Comparison of ENCODE assay signal across 1 cellular context in the genomic region with DNA sequence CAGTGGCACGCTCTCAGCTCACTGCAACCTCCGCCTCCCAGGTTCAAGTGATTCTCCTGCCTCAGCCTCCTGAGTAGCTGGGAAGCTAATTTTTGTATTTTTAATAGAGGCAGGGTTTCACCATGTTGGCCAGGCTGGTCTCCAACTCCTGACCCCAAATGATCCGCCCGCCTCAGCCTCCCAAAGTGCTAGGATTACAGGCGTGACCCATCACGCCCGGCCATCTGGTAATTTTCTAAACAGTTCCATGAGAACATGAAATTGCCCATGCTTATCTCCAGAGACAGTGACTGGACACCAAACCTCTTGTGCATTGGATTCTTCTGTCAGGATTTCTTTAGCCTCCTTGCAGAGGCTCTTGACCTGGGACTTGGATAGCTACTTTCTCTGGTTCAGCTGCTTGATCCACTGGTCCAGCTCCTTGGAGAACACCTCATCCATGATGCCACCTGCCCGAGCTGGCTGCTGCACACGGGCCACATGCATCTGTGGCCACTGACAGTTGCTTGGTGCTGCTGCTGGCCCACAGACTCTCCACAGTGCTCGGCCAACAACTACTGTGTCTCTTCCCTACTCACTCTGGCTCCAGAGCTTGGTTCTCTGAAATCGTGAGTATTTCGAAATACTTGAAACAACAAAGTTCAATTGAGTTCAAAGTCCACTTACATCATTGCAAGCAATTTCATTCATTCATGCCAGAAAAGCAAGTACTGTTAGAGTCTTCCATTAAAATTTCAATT.
TF ChIP-seq lines count a peak whose summit lies in the region.

No MANE protein-coding gene starts in this region.

TF ChIP-seq in K562, 482 proteins besides CTCF, POLR2A, EP300 and RAD21 (continued from another document and continues in another):
- TF ChIP-seq, protein P1, sequence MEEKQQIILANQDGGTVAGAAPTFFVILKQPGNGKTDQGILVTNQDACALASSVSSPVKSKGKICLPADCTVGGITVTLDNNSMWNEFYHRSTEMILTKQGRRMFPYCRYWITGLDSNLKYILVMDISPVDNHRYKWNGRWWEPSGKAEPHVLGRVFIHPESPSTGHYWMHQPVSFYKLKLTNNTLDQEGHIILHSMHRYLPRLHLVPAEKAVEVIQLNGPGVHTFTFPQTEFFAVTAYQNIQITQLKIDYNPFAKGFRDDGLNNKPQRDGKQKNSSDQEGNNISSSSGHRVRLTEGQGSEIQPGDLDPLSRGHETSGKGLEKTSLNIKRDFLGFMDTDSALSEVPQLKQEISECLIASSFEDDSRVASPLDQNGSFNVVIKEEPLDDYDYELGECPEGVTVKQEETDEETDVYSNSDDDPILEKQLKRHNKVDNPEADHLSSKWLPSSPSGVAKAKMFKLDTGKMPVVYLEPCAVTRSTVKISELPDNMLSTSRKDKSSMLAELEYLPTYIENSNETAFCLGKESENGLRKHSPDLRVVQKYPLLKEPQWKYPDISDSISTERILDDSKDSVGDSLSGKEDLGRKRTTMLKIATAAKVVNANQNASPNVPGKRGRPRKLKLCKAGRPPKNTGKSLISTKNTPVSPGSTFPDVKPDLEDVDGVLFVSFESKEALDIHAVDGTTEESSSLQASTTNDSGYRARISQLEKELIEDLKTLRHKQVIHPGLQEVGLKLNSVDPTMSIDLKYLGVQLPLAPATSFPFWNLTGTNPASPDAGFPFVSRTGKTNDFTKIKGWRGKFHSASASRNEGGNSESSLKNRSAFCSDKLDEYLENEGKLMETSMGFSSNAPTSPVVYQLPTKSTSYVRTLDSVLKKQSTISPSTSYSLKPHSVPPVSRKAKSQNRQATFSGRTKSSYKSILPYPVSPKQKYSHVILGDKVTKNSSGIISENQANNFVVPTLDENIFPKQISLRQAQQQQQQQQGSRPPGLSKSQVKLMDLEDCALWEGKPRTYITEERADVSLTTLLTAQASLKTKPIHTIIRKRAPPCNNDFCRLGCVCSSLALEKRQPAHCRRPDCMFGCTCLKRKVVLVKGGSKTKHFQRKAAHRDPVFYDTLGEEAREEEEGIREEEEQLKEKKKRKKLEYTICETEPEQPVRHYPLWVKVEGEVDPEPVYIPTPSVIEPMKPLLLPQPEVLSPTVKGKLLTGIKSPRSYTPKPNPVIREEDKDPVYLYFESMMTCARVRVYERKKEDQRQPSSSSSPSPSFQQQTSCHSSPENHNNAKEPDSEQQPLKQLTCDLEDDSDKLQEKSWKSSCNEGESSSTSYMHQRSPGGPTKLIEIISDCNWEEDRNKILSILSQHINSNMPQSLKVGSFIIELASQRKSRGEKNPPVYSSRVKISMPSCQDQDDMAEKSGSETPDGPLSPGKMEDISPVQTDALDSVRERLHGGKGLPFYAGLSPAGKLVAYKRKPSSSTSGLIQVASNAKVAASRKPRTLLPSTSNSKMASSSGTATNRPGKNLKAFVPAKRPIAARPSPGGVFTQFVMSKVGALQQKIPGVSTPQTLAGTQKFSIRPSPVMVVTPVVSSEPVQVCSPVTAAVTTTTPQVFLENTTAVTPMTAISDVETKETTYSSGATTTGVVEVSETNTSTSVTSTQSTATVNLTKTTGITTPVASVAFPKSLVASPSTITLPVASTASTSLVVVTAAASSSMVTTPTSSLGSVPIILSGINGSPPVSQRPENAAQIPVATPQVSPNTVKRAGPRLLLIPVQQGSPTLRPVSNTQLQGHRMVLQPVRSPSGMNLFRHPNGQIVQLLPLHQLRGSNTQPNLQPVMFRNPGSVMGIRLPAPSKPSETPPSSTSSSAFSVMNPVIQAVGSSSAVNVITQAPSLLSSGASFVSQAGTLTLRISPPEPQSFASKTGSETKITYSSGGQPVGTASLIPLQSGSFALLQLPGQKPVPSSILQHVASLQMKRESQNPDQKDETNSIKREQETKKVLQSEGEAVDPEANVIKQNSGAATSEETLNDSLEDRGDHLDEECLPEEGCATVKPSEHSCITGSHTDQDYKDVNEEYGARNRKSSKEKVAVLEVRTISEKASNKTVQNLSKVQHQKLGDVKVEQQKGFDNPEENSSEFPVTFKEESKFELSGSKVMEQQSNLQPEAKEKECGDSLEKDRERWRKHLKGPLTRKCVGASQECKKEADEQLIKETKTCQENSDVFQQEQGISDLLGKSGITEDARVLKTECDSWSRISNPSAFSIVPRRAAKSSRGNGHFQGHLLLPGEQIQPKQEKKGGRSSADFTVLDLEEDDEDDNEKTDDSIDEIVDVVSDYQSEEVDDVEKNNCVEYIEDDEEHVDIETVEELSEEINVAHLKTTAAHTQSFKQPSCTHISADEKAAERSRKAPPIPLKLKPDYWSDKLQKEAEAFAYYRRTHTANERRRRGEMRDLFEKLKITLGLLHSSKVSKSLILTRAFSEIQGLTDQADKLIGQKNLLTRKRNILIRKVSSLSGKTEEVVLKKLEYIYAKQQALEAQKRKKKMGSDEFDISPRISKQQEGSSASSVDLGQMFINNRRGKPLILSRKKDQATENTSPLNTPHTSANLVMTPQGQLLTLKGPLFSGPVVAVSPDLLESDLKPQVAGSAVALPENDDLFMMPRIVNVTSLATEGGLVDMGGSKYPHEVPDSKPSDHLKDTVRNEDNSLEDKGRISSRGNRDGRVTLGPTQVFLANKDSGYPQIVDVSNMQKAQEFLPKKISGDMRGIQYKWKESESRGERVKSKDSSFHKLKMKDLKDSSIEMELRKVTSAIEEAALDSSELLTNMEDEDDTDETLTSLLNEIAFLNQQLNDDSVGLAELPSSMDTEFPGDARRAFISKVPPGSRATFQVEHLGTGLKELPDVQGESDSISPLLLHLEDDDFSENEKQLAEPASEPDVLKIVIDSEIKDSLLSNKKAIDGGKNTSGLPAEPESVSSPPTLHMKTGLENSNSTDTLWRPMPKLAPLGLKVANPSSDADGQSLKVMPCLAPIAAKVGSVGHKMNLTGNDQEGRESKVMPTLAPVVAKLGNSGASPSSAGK (IDR thresholded peaks at IDR 0.05), result no peak; the same call in none of the 2 replicates
- TF ChIP-seq, protein P2, sequence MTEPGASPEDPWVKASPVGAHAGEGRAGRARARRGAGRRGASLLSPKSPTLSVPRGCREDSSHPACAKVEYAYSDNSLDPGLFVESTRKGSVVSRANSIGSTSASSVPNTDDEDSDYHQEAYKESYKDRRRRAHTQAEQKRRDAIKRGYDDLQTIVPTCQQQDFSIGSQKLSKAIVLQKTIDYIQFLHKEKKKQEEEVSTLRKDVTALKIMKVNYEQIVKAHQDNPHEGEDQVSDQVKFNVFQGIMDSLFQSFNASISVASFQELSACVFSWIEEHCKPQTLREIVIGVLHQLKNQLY (CRISPR knock-in tag; conservative IDR thresholded peaks at IDR 0.05), result no peak
- TF ChIP-seq MEF2A (IDR thresholded peaks at IDR 0.05; ENCODE audit: control insufficient read depth, low read depth, low read length) (no peak), TCF7 (IDR thresholded peaks at IDR 0.05; ENCODE audit: borderline replicate concordance) (no peak), STAT6 (CRISPR knock-in tag; IDR thresholded peaks at IDR 0.05) (no peak), PHF8 (IDR thresholded peaks at IDR 0.05; ENCODE audit: borderline replicate concordance, low read length) (no peak; the same call in 1 of the 2 replicates), ZNF324 (CRISPR knock-in tag; IDR thresholded peaks at IDR 0.05) (no peak), EP400 (IDR thresholded peaks at IDR 0.05) (peak; percentile 45), SMARCB1 (IDR thresholded peaks at IDR 0.05; ENCODE audit: insufficient read length, low read depth) (no peak), ARID2 (IDR thresholded peaks at IDR 0.05) (0 out of 2 replicates have a peak, but pooled peaks have one; percentile 4), TCF3 (CRISPR knock-in tag; IDR thresholded peaks at IDR 0.05) (peak; percentile 97), E4F1 (CRISPR knock-in tag; IDR thresholded peaks at IDR 0.05; ENCODE audit: borderline replicate concordance) (no peak), E2F1 (CRISPR knock-in tag; IDR thresholded peaks at IDR 0.05) (no peak), CEBPG (CRISPR knock-in tag; IDR thresholded peaks at IDR 0.05) (0 out of 2 replicates have a peak, but pooled peaks have one; percentile 23), CEBPG (tag; conservative IDR thresholded peaks at IDR 0.05 in 1 of 2, IDR thresholded peaks at IDR 0.05 in 1 of 2) (peak; percentile 82 to 85), SMARCC2 (IDR thresholded peaks at IDR 0.05; ENCODE audit: low read depth) (peak; percentile 82), ETS2 (tag; IDR thresholded peaks at IDR 0.05; ENCODE audit: borderline replicate concordance, poor library complexity, severe bottlenecking) (no peak), DPF2 (IDR thresholded peaks at IDR 0.05) (peak; percentile 97), SRF (CRISPR knock-in tag; IDR thresholded peaks at IDR 0.05) (no peak), NR4A1 (CRISPR knock-in tag; IDR thresholded peaks at IDR 0.05) (no peak), NR4A1 (tag; IDR thresholded peaks at IDR 0.05) (0 out of 2 replicates have a peak, but pooled peaks have one; percentile 59), ZFX (CRISPR knock-in tag; IDR thresholded peaks at IDR 0.05) (no peak), ZNF551 (CRISPR knock-in tag; IDR thresholded peaks at IDR 0.05) (no peak), RBM39 (optimal IDR thresholded peaks at IDR 0.05; ENCODE audit: low read depth, low read length) (no peak), NCOR1 (IDR thresholded peaks at IDR 0.05) (peak; percentile 95)
- TF ChIP-seq, protein P3, sequence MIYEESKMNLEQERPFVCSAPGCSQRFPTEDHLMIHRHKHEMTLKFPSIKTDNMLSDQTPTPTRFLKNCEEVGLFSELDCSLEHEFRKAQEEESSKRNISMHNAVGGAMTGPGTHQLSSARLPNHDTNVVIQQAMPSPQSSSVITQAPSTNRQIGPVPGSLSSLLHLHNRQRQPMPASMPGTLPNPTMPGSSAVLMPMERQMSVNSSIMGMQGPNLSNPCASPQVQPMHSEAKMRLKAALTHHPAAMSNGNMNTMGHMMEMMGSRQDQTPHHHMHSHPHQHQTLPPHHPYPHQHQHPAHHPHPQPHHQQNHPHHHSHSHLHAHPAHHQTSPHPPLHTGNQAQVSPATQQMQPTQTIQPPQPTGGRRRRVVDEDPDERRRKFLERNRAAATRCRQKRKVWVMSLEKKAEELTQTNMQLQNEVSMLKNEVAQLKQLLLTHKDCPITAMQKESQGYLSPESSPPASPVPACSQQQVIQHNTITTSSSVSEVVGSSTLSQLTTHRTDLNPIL (CRISPR knock-in tag; IDR thresholded peaks at IDR 0.05), result no peak
- TF ChIP-seq, protein P4, sequence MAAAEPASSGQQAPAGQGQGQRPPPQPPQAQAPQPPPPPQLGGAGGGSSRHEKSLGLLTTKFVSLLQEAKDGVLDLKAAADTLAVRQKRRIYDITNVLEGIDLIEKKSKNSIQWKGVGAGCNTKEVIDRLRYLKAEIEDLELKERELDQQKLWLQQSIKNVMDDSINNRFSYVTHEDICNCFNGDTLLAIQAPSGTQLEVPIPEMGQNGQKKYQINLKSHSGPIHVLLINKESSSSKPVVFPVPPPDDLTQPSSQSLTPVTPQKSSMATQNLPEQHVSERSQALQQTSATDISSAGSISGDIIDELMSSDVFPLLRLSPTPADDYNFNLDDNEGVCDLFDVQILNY (CRISPR knock-in tag; IDR thresholded peaks at IDR 0.05), result no peak
- TF ChIP-seq, protein P5, sequence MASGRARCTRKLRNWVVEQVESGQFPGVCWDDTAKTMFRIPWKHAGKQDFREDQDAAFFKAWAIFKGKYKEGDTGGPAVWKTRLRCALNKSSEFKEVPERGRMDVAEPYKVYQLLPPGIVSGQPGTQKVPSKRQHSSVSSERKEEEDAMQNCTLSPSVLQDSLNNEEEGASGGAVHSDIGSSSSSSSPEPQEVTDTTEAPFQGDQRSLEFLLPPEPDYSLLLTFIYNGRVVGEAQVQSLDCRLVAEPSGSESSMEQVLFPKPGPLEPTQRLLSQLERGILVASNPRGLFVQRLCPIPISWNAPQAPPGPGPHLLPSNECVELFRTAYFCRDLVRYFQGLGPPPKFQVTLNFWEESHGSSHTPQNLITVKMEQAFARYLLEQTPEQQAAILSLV (tag; IDR thresholded peaks at IDR 0.05), result peak; percentile 36; the same call in 1 of the 2 replicates
